8 cellular contexts compared by ENCODE assay signal in genomic region chr2:69798909-69799526, GRCh38. TPM values are rescaled to one million over a fixed set of nuclear protein-coding genes. Genes with fewer than 3 reads are reported as not detected.
A peak's percentile ranks its signal among the peaks of the same experiment; 100 is the strongest.
DNase-seq lines count a peak whose midpoint lies in the region; ATAC-seq and TF ChIP-seq lines count a peak whose summit lies in the region.

No MANE protein-coding gene starts in this region.

- peak overlapping the region; percentile 62 to 78 (median 66) for H3K27ac ChIP-seq in sigmoid colon

- H3K36me3 ChIP-seq in sigmoid colon = no peaks in the 10 kb centered on the region

- ATAC-seq in Right ventricle myocardium inferior = peak; percentile 34

- TF ChIP-seq POLR2A in sigmoid colon (IDR thresholded peaks at IDR 0.05) = no peak

- TF ChIP-seq CTCF in foreskin fibroblast (IDR thresholded peaks at IDR 0.05; ENCODE audit: low read depth, low read length) = no peak
- TF ChIP-seq CTCF in sigmoid colon (IDR thresholded peaks at IDR 0.05) = no peak

- no peaks in the 10 kb centered on the region for H3K27me3 ChIP-seq in sigmoid colon

- DNase-seq in Right ventricle myocardium inferior (ENCODE audit: missing footprints) (no peak), cardiac septum (ENCODE audit: low spot score) (no peak), RPMI8226 (peak; percentile 78), foreskin fibroblast (peak in 1 of 2 donors; percentile 55), sigmoid colon (no peak), NCI-H1048 (lab: John Stamatoyannopoulos, UW) (no peak)
- no peak for DNase-seq in activated CD4-positive, alpha-beta T cell treated with anti-CD3 and anti-CD28 coated beads for 4 hours
- no peak for DNase-seq in stimulated activated CD4-positive, alpha-beta T cell treated with anti-CD3 and anti-CD28 coated beads, Interleukin-2, amount 100 ng/mL, for 48 hours

- H3K9me3 ChIP-seq in sigmoid colon = no peaks in the 10 kb centered on the region

- 17 to 27% methylated on average over 4 of the region's 4 CpGs for WGBS in sigmoid colon, 2 donors

- H3K4me1 ChIP-seq in sigmoid colon = peaks cover 0 to 25% (median 19%) of the 10 kb centered on the region in 4 donors

- no peak for TF ChIP-seq EP300 in sigmoid colon (IDR thresholded peaks at IDR 0.05)

- intact Hi-C loops in Right ventricle myocardium inferior (cut with DNase I) = loop anchor here (5.0 kb wide), 1 partner anchor 47 kb away; no protein-coding TSS in a partner anchor
- intact Hi-C loops in cardiac septum (cut with DNase I) = no loop called here
- intact Hi-C loops in sigmoid colon (cut with DNase I) = no loop called here

- H3K4me3 ChIP-seq in foreskin fibroblast (ENCODE audit: low read depth in 1 of 2, low read length in 2 of 2) (peak overlapping the region; percentile 33 to 41), sigmoid colon (peak overlapping the region; percentile 21 to 44 (median 38))

RNA-seq across cellular contexts. Expression of gene GMCL1, which starts 30.4 kb away (rescaled TPM):
- total RNA-seq in Right ventricle myocardium inferior = 4.3 TPM
- total RNA-seq in cardiac septum = 5.7 TPM
- 10 to 100 TPM; 10.5 to 15.3 (median 12.9) TPM for total RNA-seq in sigmoid colon
- polyA plus RNA-seq in sigmoid colon = 10 to 100 TPM; 10.7 to 15.0 (median 12.3) TPM

RNA-seq across cellular contexts. Expression of gene ANXA4, which starts 57.1 kb away (rescaled TPM):
- total RNA-seq in Right ventricle myocardium inferior (27.5 TPM), cardiac septum (39.7 TPM), sigmoid colon (10 to 100 TPM; 33.3 to 55.8 (median 44.5) TPM)
- 100 to 1,000 TPM; 129 to 183 (median 155) TPM for polyA plus RNA-seq in sigmoid colon
